14 cellular contexts compared by ENCODE assay signal in genomic region chr10:79490400-79491081, GRCh38. TPM values are rescaled to one million over a fixed set of nuclear protein-coding genes. Genes with fewer than 3 reads are reported as not detected.
DNase-seq lines count a peak whose midpoint lies in the region; ATAC-seq, FAIRE-seq and TF ChIP-seq lines count a peak whose summit lies in the region.
"Had no signal": no experiment of that assay in that cellular context is flagged by ENCODE, and none has a peak within 500 bp of the region (broad histone marks: within the 10 kb centered on the region; RNA-seq: fewer than 3 reads in every experiment).

No MANE protein-coding gene starts in this region.

- H3K27me3 ChIP-seq in vagina: no peaks in the 10 kb centered on the region

- ATAC-seq in naive thymus-derived CD8-positive, alpha-beta T cell: no peak

- no peaks in the 10 kb centered on the region for H3K9me3 Mint-ChIP-seq in chondrocyte (ENCODE audit: low read depth)
- no peaks in the 10 kb centered on the region for H3K9me3 Mint-ChIP-seq in activated T-helper 2 cell treated with anti-CD3 and anti-CD28 coated beads, Interferon-gamma antibody, Interleukin-2, Interleukin-4, amounts not matched to agents 10 μg/mL and 5 μg/mL and 100 μg/mL, durations not matched to agents 14 hours and 24 hours and 36 hours
- H3K9me3 Mint-ChIP-seq in naive thymus-derived CD8-positive, alpha-beta T cell: no peaks in the 10 kb centered on the region
- H3K9me3 Mint-ChIP-seq: activated CD4-positive, alpha-beta T cell treated with anti-CD3 and anti-CD28 coated beads, Interleukin-2, amount 10 ng/mL, durations not matched to agents 7 days and 5 days; activated naive CD4-positive, alpha-beta T cell treated with anti-CD3 and anti-CD28 coated beads, Interleukin-2, amount 10 ng/mL, durations not matched to agents 7 days and 5 days had no signal

- peaks cover 23% of the 10 kb centered on the region for H3K4me1 ChIP-seq in vagina

- H3K4me3 Mint-ChIP-seq in chondrocyte (ENCODE audit: unreplicated experiment): no peak overlapping the region
- no peak overlapping the region for H3K4me3 Mint-ChIP-seq in activated T-helper 2 cell treated with anti-CD3 and anti-CD28 coated beads, Interferon-gamma antibody, Interleukin-2, Interleukin-4, amounts not matched to agents 10 μg/mL and 5 μg/mL and 100 μg/mL, durations not matched to agents 14 hours and 24 hours and 36 hours (ENCODE audit: low read depth)
- H3K4me3 Mint-ChIP-seq in naive thymus-derived CD8-positive, alpha-beta T cell: no peak overlapping the region
- H3K4me3 Mint-ChIP-seq: activated CD4-positive, alpha-beta T cell treated with anti-CD3 and anti-CD28 coated beads, Interleukin-2, amount 10 ng/mL, durations not matched to agents 7 days and 5 days; activated naive CD4-positive, alpha-beta T cell treated with anti-CD3 and anti-CD28 coated beads, Interleukin-2, amount 10 ng/mL, durations not matched to agents 7 days and 5 days had no signal

- TF ChIP-seq POLR2A in vagina (IDR thresholded peaks at IDR 0.05): no peak

- no peak for TF ChIP-seq CTCF in chondrocyte (IDR thresholded peaks at IDR 0.05)
- no peak for TF ChIP-seq CTCF in vagina (IDR thresholded peaks at IDR 0.05)

- peak overlapping the region; percentile 75 for H3K27ac ChIP-seq in vagina

- intact Hi-C loops in vagina (cut with DNase I): no loop called here
- intact Hi-C loops in activated T-helper 2 cell treated with anti-CD3 and anti-CD28 coated beads, Interferon-gamma antibody, Interleukin-2, Interleukin-4, amounts not matched to agents 10 μg/mL and 5 μg/mL and 100 μg/mL, durations not matched to agents 14 hours and 24 hours and 36 hours (cut with micrococcal nuclease): no loop called here

- no peaks in the 10 kb centered on the region for H3K36me3 ChIP-seq in vagina

- peaks cover 46% of the 10 kb centered on the region for H3K4me1 Mint-ChIP-seq in chondrocyte (ENCODE audit: low read depth)
- no peaks in the 10 kb centered on the region for H3K4me1 Mint-ChIP-seq in activated T-helper 2 cell treated with anti-CD3 and anti-CD28 coated beads, Interferon-gamma antibody, Interleukin-2, Interleukin-4, amounts not matched to agents 10 μg/mL and 5 μg/mL and 100 μg/mL, durations not matched to agents 14 hours and 24 hours and 36 hours (ENCODE audit: low read depth)
- H3K4me1 Mint-ChIP-seq in naive thymus-derived CD8-positive, alpha-beta T cell: peaks cover 0 to 2% (median 0%) of the 10 kb centered on the region in 4 donors
- H3K4me1 Mint-ChIP-seq: activated CD4-positive, alpha-beta T cell treated with anti-CD3 and anti-CD28 coated beads, Interleukin-2, amount 10 ng/mL, durations not matched to agents 7 days and 5 days; activated naive CD4-positive, alpha-beta T cell treated with anti-CD3 and anti-CD28 coated beads, Interleukin-2, amount 10 ng/mL, durations not matched to agents 7 days and 5 days had no signal

- H3K27me3 Mint-ChIP-seq in chondrocyte (ENCODE audit: low read depth): no peaks in the 10 kb centered on the region
- peaks cover 15% of the 10 kb centered on the region for H3K27me3 Mint-ChIP-seq in activated T-helper 2 cell treated with anti-CD3 and anti-CD28 coated beads, Interferon-gamma antibody, Interleukin-2, Interleukin-4, amounts not matched to agents 10 μg/mL and 5 μg/mL and 100 μg/mL, durations not matched to agents 14 hours and 24 hours and 36 hours (ENCODE audit: low read depth)
- peaks cover 0 to 4% (median 0%) of the 10 kb centered on the region in 5 donors for H3K27me3 Mint-ChIP-seq in naive thymus-derived CD8-positive, alpha-beta T cell

- no peak for FAIRE-seq in RCC 7860 (lab: Jason Lieb, UNC)
- FAIRE-seq: endometrium, islet of Langerhans had no signal

- peak overlapping the region; percentile 47 for H3K27ac Mint-ChIP-seq in chondrocyte (ENCODE audit: unreplicated experiment)
- no peak overlapping the region for H3K27ac Mint-ChIP-seq in activated T-helper 2 cell treated with anti-CD3 and anti-CD28 coated beads, Interferon-gamma antibody, Interleukin-2, Interleukin-4, amounts not matched to agents 10 μg/mL and 5 μg/mL and 100 μg/mL, durations not matched to agents 14 hours and 24 hours and 36 hours
- H3K27ac Mint-ChIP-seq in naive thymus-derived CD8-positive, alpha-beta T cell: peak overlapping the region in 1 of 10 donors; percentile 43
- H3K27ac Mint-ChIP-seq: activated CD4-positive, alpha-beta T cell treated with anti-CD3 and anti-CD28 coated beads, Interleukin-2, amount 10 ng/mL, durations not matched to agents 7 days and 5 days; activated naive CD4-positive, alpha-beta T cell treated with anti-CD3 and anti-CD28 coated beads, Interleukin-2, amount 10 ng/mL, durations not matched to agents 7 days and 5 days had no signal

- no peaks in the 10 kb centered on the region for H3K36me3 Mint-ChIP-seq in chondrocyte (ENCODE audit: low read depth)
- no peaks in the 10 kb centered on the region for H3K36me3 Mint-ChIP-seq in activated T-helper 2 cell treated with anti-CD3 and anti-CD28 coated beads, Interferon-gamma antibody, Interleukin-2, Interleukin-4, amounts not matched to agents 10 μg/mL and 5 μg/mL and 100 μg/mL, durations not matched to agents 14 hours and 24 hours and 36 hours (ENCODE audit: low read depth)
- no peaks in the 10 kb centered on the region for H3K36me3 Mint-ChIP-seq in naive thymus-derived CD8-positive, alpha-beta T cell
- H3K36me3 Mint-ChIP-seq: activated naive CD4-positive, alpha-beta T cell treated with anti-CD3 and anti-CD28 coated beads, Interleukin-2, amount 10 ng/mL, durations not matched to agents 7 days and 5 days had no signal

- POLR2A ChIA-PET in naive thymus-derived CD8-positive, alpha-beta T cell (lab: Charles Lee): no interaction called here

- H3K9me3 ChIP-seq in vagina: no peaks in the 10 kb centered on the region

- no peak overlapping the region for H3K4me3 ChIP-seq in vagina

- DNase-seq in NCI-H82 (lab: John Stamatoyannopoulos, UW): peak; percentile 42
- no peak for DNase-seq in NCI-H82 treated with DMSO at 0.1 percent for 48 hours (lab: John Stamatoyannopoulos, UW; ENCODE audit: unreplicated experiment)
- no peak for DNase-seq in chondrocyte (ENCODE audit: low spot score)
- DNase-seq in mesenteric fat pad (ENCODE audit: low spot score): peak; percentile 78
- DNase-seq in vagina (ENCODE audit: extremely low spot score in 2 of 2): peak in 1 of 2 donors; percentile 87
- DNase-seq in RCC 7860 (ENCODE audit: low spot score): no peak
- DNase-seq in activated T-helper 2 cell treated with anti-CD3 and anti-CD28 coated beads, Interferon-gamma antibody, Interleukin-2, Interleukin-4, amounts not matched to agents 10 μg/mL and 5 μg/mL and 100 μg/mL, durations not matched to agents 14 hours and 24 hours and 36 hours (ENCODE audit: low spot score): no peak
- DNase-seq in naive thymus-derived CD8-positive, alpha-beta T cell: no peak
- DNase-seq: ACHN; activated CD4-positive, alpha-beta T cell treated with anti-CD3 and anti-CD28 coated beads, Interleukin-2, amount 10 ng/mL, durations not matched to agents 7 days and 5 days; activated naive CD4-positive, alpha-beta T cell treated with anti-CD3 and anti-CD28 coated beads, Interleukin-2, amount 10 ng/mL, durations not matched to agents 7 days and 5 days; NCI-H1417 had no signal

RNA-seq across cellular contexts. Expression of gene EIF5AL1, which starts 21.8 kb away (rescaled TPM):
- 0.17 to 0.23 TPM (median 0.20 TPM) in 3 replicates for total RNA-seq in chondrocyte
- total RNA-seq in mesenteric fat pad: 0.22 TPM
- total RNA-seq in vagina: not detected
- total RNA-seq in activated T-helper 2 cell treated with anti-CD3 and anti-CD28 coated beads, Interferon-gamma antibody, Interleukin-2, Interleukin-4, amounts not matched to agents 10 μg/mL and 5 μg/mL and 100 μg/mL, durations not matched to agents 14 hours and 24 hours and 36 hours: 0.23 and 0.32 TPM in 2 replicates
- under 1 TPM; 0.55 to 0.65 TPM for total RNA-seq in naive thymus-derived CD8-positive, alpha-beta T cell
- polyA plus RNA-seq in naive thymus-derived CD8-positive, alpha-beta T cell: under 1 TPM; 0.08 to 0.52 (median 0.22) TPM

RNA-seq across cellular contexts. Expression of gene ZCCHC24, which starts 45.1 kb away (rescaled TPM):
- total RNA-seq in chondrocyte: 37.4 to 45.1 TPM (median 43.8 TPM) in 3 replicates
- 90.8 TPM for total RNA-seq in mesenteric fat pad
- 57.0 TPM for total RNA-seq in vagina
- total RNA-seq in activated T-helper 2 cell treated with anti-CD3 and anti-CD28 coated beads, Interferon-gamma antibody, Interleukin-2, Interleukin-4, amounts not matched to agents 10 μg/mL and 5 μg/mL and 100 μg/mL, durations not matched to agents 14 hours and 24 hours and 36 hours: 2.1 and 2.6 TPM in 2 replicates
- total RNA-seq in naive thymus-derived CD8-positive, alpha-beta T cell: 1 to 10 TPM; 1.1 to 1.7 TPM
- under 1 TPM; 0.12 to 0.65 (median 0.24) TPM for polyA plus RNA-seq in naive thymus-derived CD8-positive, alpha-beta T cell

Comparison
In these comparisons a context has a peak if more than half of its experiments do, and no peak if none do; other contexts are left out.
1. DNase-seq: peak in NCI-H82 (single experiment) and mesenteric fat pad (single experiment); none in NCI-H82 treated with DMSO at 0.1 percent for 48 hours (single experiment), chondrocyte (single experiment), RCC 7860 (single experiment), activated T-helper 2 cell treated with anti-CD3 and anti-CD28 coated beads, Interferon-gamma antibody, Interleukin-2, Interleukin-4, amounts not matched to agents 10 μg/mL and 5 μg/mL and 100 μg/mL, durations not matched to agents 14 hours and 24 hours and 36 hours (single experiment) and naive thymus-derived CD8-positive, alpha-beta T cell (0 of 10).
2. RNA of gene ZCCHC24, which starts 45.1 kb away (total RNA-seq): 90.8 TPM in mesenteric fat pad (single experiment), 57.0 TPM in vagina (single experiment) and 37.4 to 45.1 TPM in chondrocyte; 2.1 to 2.6 TPM in activated T-helper 2 cell treated with anti-CD3 and anti-CD28 coated beads, Interferon-gamma antibody, Interleukin-2, Interleukin-4, amounts not matched to agents 10 μg/mL and 5 μg/mL and 100 μg/mL, durations not matched to agents 14 hours and 24 hours and 36 hours and 1.1 to 1.7 TPM in naive thymus-derived CD8-positive, alpha-beta T cell; every median in the first group is over 10 times any median in the second.